Comparison of ENCODE assay signal across 14 cellular contexts in the genomic region with DNA sequence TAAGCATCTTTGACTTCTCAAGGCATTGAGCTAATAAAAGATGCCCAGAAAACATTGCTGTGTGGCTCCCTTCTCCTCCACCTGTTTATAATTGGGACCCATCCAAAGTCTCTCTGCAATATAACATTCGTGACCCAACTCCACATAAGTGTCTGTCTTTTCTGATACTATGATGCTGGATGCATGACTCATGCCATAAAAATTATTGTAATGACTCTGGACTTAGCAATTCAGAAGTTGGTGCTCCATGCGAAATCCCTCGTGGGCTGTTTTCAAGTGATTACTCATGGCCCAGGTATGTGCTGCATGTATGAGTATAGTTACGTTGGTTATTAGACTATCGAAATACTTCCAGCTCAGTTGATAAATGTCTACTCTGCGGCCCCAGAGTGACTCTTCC. TPM values are rescaled to one million over a fixed set of nuclear protein-coding genes. Genes with fewer than 3 reads are reported as not detected.
DNase-seq lines count a peak whose midpoint lies in the region; ATAC-seq, FAIRE-seq and TF ChIP-seq lines count a peak whose summit lies in the region.
"Had no signal": no experiment of that assay in that cellular context is flagged by ENCODE, and none has a peak within 500 bp of the region (broad histone marks: within the 10 kb centered on the region; RNA-seq: fewer than 3 reads in every experiment).

No MANE protein-coding gene starts in this region.

- no peak for TF ChIP-seq POLR2A in K562 (conservative IDR thresholded peaks at IDR 0.05)
- no peak for TF ChIP-seq POLR2A in HepG2 (IDR thresholded peaks at IDR 0.05; ENCODE audit: insufficient read depth in 1 of 2, low read depth in 2 of 2, low read length in 2 of 2)

- intact Hi-C loops in K562 (cut with micrococcal nuclease) (no loop called here), HepG2 (cut with micrococcal nuclease; ENCODE audit: unreplicated experiment) (no loop called here)

- H4K20me1 ChIP-seq in K562 (replicated peaks; ENCODE audit: control insufficient read depth, insufficient read depth, low read length) (no peaks in the 10 kb centered on the region), HepG2 (ENCODE audit: insufficient read depth, low read length) (no peaks in the 10 kb centered on the region)

- H3K4me2 ChIP-seq in K562 (ENCODE audit: insufficient read depth, low read length) (no peak overlapping the region), HepG2 (ENCODE audit: low read depth, low read length) (no peak overlapping the region)

- no TSS peak for BruUV-seq in K562 (replicated peaks; lab: Mats Ljungman, UMichigan)
- no TSS peak for BruUV-seq in HepG2 (replicated peaks; lab: Mats Ljungman, UMichigan)

- CTCF ChIA-PET in AG04449 (lab: Yijun Ruan, JAX) (interaction anchor here (0.9 to 2.7 kb wide), 3 partner anchors 192 to 631 kb away, joined by 3 to 10 read pairs (median 3); no protein-coding TSS in a partner anchor), K562 (lab: Yijun Ruan, JAX; ENCODE audit: low intra/inter-chr PET ratio) (no interaction called here), HepG2 (lab: Yijun Ruan, JAX; ENCODE audit: low intra/inter-chr PET ratio, low total read pairs) (no interaction called here)

- WGBS in K562 (ENCODE audit: insufficient coverage, low coverage, missing lambda C conversion rate) = 0% methylated on average over 6 of the region's 6 CpGs
- WGBS in HepG2 (ENCODE audit: low lambda C conversion rate) = 7% methylated on average over 6 of the region's 6 CpGs

- H3K4me1 ChIP-seq in K562 (replicated peaks in 1 of 2; ENCODE audit: control insufficient read depth in 2 of 2, insufficient read depth in 2 of 2, low read length in 2 of 2) (no peaks in the 10 kb centered on the region), HepG2 (ENCODE audit: insufficient read depth, low read length) (peaks cover 20% of the 10 kb centered on the region)
- H3K4me1 ChIP-seq: right lobe of liver had no signal

- no peaks in the 10 kb centered on the region for H3K9me1 ChIP-seq in K562 (ENCODE audit: control insufficient read depth, insufficient read depth, low read length)

- in situ Hi-C loops in K562 (cut with MboI) = no loop called here
- in situ Hi-C loops in HepG2 (cut with HindIII; ENCODE audit: extremely low pct_ligation_motif_present, low pct_unique_long_range_greater_than_20kb) = no loop called here

- no peaks in the 10 kb centered on the region for H3K9me3 ChIP-seq in K562 (replicated peaks; ENCODE audit: control insufficient read depth, insufficient read depth, low read depth, low read length)
- no peaks in the 10 kb centered on the region for H3K9me3 ChIP-seq in HepG2 (ENCODE audit: low read length)
- H3K9me3 ChIP-seq: right lobe of liver had no signal

- no peak for TF ChIP-seq RAD21 in K562 (CRISPR knock-in tag; conservative IDR thresholded peaks at IDR 0.05 in 1 of 2, IDR thresholded peaks at IDR 0.05 in 1 of 2)
- TF ChIP-seq RAD21 in HepG2 (CRISPR knock-in tag; IDR thresholded peaks at IDR 0.05) = no peak

- DNase-seq in AG04449 (ENCODE audit: low read depth, low spot score) (peak; percentile 98), HT-29 (ENCODE audit: low spot score) (peak; percentile 59), K562 (ENCODE audit: extremely low read depth in 1 of 4, low spot score in 3 of 4) (no peak), HepG2 (ENCODE audit: low spot score) (peak; percentile 37), NCI-H1417 treated with DMSO at 0.1 percent for 48 hours (lab: John Stamatoyannopoulos, UW) (no peak), DMS153 (lab: John Stamatoyannopoulos, UW) (no peak), NCI-H524 (lab: John Stamatoyannopoulos, UW) (no peak)
- DNase-seq: activated CD8-positive, alpha-beta T cell treated with anti-CD3 and anti-CD28 coated beads for 36 hours; KBM-7; OCI-M1 had no signal

- H3K9ac ChIP-seq in K562 (ENCODE audit: insufficient read depth in 1 of 2, low read depth in 2 of 2, low read length in 2 of 2) = no peak overlapping the region
- H3K9ac ChIP-seq in HepG2 (ENCODE audit: insufficient read depth, low read depth, low read length) = no peak overlapping the region

- ATAC-seq in K562 (no peak), HepG2 (no peak), HG02981 (IDR thresholded peaks at IDR 0.05; ENCODE audit: unreplicated experiment) (no peak)
- ATAC-seq: activated CD8-positive, alpha-beta T cell treated with anti-CD3 and anti-CD28 coated beads for 36 hours; stimulated activated memory B cell treated with anti-CD40 and anti-IgM and Interleukin-4, amounts not matched to agents 10 μg/mL and 1 μg/mL and 100 μg/mL, for 72 hours had no signal

- TF ChIP-seq CTCF in AG04449 (IDR thresholded peaks at IDR 0.05; ENCODE audit: insufficient read depth, low read length, missing control alignments) (no peak), K562 (IDR thresholded peaks at IDR 0.05 in 2 of 3, conservative IDR thresholded peaks at IDR 0.05 in 1 of 3; ENCODE audit: insufficient read depth in 2 of 3, low read depth in 1 of 3, low read length in 3 of 3) (no peak), HepG2 (CRISPR knock-in tag; IDR thresholded peaks at IDR 0.05) (no peak)

- POLR2A ChIA-PET in AG04449 (lab: Yijun Ruan, JAX) = interaction anchor here (1.2 kb wide), 1 partner anchor 11 kb away, joined by 3 read pairs; no protein-coding TSS in a partner anchor
- POLR2A ChIA-PET in K562 (lab: Yijun Ruan, JAX) = interaction anchor here (0.8 kb wide), 1 partner anchor 10 kb away, joined by 4 read pairs; no protein-coding TSS in a partner anchor
- POLR2A ChIA-PET in HepG2 (lab: Yijun Ruan, JAX) = interaction anchor here (1.1 kb wide), 1 partner anchor 32 kb away, joined by 3 read pairs; no protein-coding TSS in a partner anchor

- H3K27me3 ChIP-seq in K562 (ENCODE audit: control insufficient read depth in 2 of 2, insufficient read depth in 2 of 2, low read length in 2 of 2) = peaks cover 16 to 33% of the 10 kb centered on the region in 2 experiments
- peaks cover 0 to 11% of the 10 kb centered on the region in 2 experiments; a peak in 1 of 5 replicates for H3K27me3 ChIP-seq in HepG2 (ENCODE audit: control insufficient read depth in 1 of 2, insufficient read depth in 2 of 2, low read length in 2 of 2)
- H3K27me3 ChIP-seq: right lobe of liver had no signal

- FAIRE-seq in K562 (lab: Jason Lieb, UNC) = peak; percentile 26
- FAIRE-seq in HepG2 (lab: Jason Lieb, UNC) = no peak

- H3K4me3 ChIP-seq in AG04449 (ENCODE audit: low read depth, low read length) (no peak overlapping the region), K562 (no peak overlapping the region), HepG2 (replicated peaks in 1 of 3; ENCODE audit: insufficient read depth in 1 of 3, low read depth in 2 of 3, low read length in 3 of 3) (no peak overlapping the region)
- H3K4me3 ChIP-seq: cardiac muscle cell, right lobe of liver had no signal

- H3K79me2 ChIP-seq in K562 (ENCODE audit: control insufficient read depth, insufficient read depth, low read length) = no peaks in the 10 kb centered on the region
- no peaks in the 10 kb centered on the region for H3K79me2 ChIP-seq in HepG2 (ENCODE audit: insufficient read depth, low read length)

- H3K36me3 ChIP-seq in K562 (ENCODE audit: control insufficient read depth, insufficient read depth, low read length) (no peaks in the 10 kb centered on the region), HepG2 (replicated peaks in 1 of 2; ENCODE audit: control insufficient read depth in 1 of 2, insufficient read depth in 2 of 2, low read length in 2 of 2) (no peaks in the 10 kb centered on the region)
- H3K36me3 ChIP-seq: cardiac muscle cell, right lobe of liver had no signal

- H2AFZ ChIP-seq in K562 (ENCODE audit: low read depth, low read length) = no peak overlapping the region
- no peak overlapping the region for H2AFZ ChIP-seq in HepG2 (ENCODE audit: low read length)

- no peak overlapping the region for H3K27ac ChIP-seq in K562 (ENCODE audit: extremely low read depth, low read depth, low read length)
- no peak overlapping the region for H3K27ac ChIP-seq in HepG2 (ENCODE audit: extremely low read length, insufficient read depth, low read length)
- H3K27ac ChIP-seq: cardiac muscle cell, right lobe of liver had no signal

- TF ChIP-seq EP300 in K562 (IDR thresholded peaks at IDR 0.05; ENCODE audit: low read length) (no peak), HepG2 (IDR thresholded peaks at IDR 0.05; ENCODE audit: low read depth in 2 of 2, low read length in 2 of 2) (no peak), HepG2 (CRISPR knock-in tag; IDR thresholded peaks at IDR 0.05; ENCODE audit: borderline replicate concordance) (no peak)

RNA-seq across cellular contexts. Expression of a gene that starts 11.7 kb away (rescaled TPM):
- 6.1 and 7.5 TPM in 2 replicates for total RNA-seq in HT-29 (2014; rRNA removed; shearing (Covaris generic))
- total RNA-seq in K562 (2011; cell fraction: chromatin; rRNA removed; ENCODE audit: low replicate concordance) = 0.53 and 1.1 TPM in 2 replicates
- total RNA-seq in K562 (2011; cell fraction: nucleolus; rRNA removed) = 1.4 and 2.8 TPM in 2 replicates
- total RNA-seq in K562 (2011; cell fraction: nucleoplasm; rRNA removed) = 0.61 and 1.0 TPM in 2 replicates
- total RNA-seq in K562 (2014; rRNA removed) (2.0 and 2.9 TPM in 2 replicates), K562 (2014; rRNA removed; fragmentation: Illumina TruSeq; extraction: Trizol) (1.2 TPM in 2 replicates), K562 (2015; rRNA removed; fragmentation: Illumina TruSeq; extraction: Trizol) (0.72 and 1.1 TPM in 2 replicates), K562 (2021) (2.7 and 3.7 TPM in 2 replicates), HepG2 (2016; rRNA removed; fragmentation: Illumina TruSeq; extraction: Trizol) (0.44 and 0.82 TPM in 2 replicates)
- polyA plus RNA-seq in K562 (2011; rRNA removed) (0.22 and 0.95 TPM in 2 replicates), K562 (2014; fragmentation: Illumina TruSeq; extraction: Trizol) (0.64 and 0.66 TPM in 2 replicates), K562 (2014; fragmentation: Nextera tagmentation; extraction: Ambion mirVana) (under 1 TPM; 0.10 to 0.38 TPM), K562 (2014; rRNA removed) (0.58 and 0.84 TPM in 2 replicates), HepG2 (2011; rRNA removed) (0.10 and 0.40 TPM in 2 replicates)
- polyA plus RNA-seq in K562 (2011; cell fraction: cytosol; rRNA removed) = 0.19 and 2.6 TPM in 2 replicates
- 0.39 and 2.5 TPM in 2 replicates for polyA plus RNA-seq in K562 (2011; cell fraction: nucleus; rRNA removed)
- polyA plus RNA-seq in K562 (2012) = 0.58 and 2.0 TPM in 2 replicates
- 0.09 and 0.32 TPM in 2 replicates for polyA minus RNA-seq in K562 (2011; rRNA and poly(A)+ RNA removed)
- 0.82 and 1.4 TPM in 2 replicates for polyA minus RNA-seq in K562 (2011; cell fraction: cytosol; rRNA and poly(A)+ RNA removed)
- polyA minus RNA-seq in K562 (2011; cell fraction: nucleus; rRNA and poly(A)+ RNA removed) = 0.67 and 1.8 TPM in 2 replicates
- 0.10 and 0.26 TPM in 2 replicates for total RNA-seq in HepG2 (2016; cell fraction: cytosol; rRNA removed; fragmentation: Illumina TruSeq; extraction: Trizol; ENCODE audit: low read depth)
- total RNA-seq in HepG2 (2016; cell fraction: insoluble cytoplasmic fraction; rRNA removed; fragmentation: Illumina TruSeq; extraction: Trizol) = 0.42 and 0.91 TPM in 2 replicates
- total RNA-seq in HepG2 (2016; cell fraction: membrane; rRNA removed; fragmentation: Illumina TruSeq; extraction: Trizol) = 0.37 and 0.38 TPM in 2 replicates
- total RNA-seq in HepG2 (2016; cell fraction: nucleus; rRNA removed; fragmentation: Illumina TruSeq; extraction: Trizol) = 0.53 and 0.71 TPM in 2 replicates
- 0.19 and 0.25 TPM in 2 replicates for polyA plus RNA-seq in HepG2 (2011; cell fraction: cytosol; rRNA removed)
- polyA plus RNA-seq in HepG2 (2011; cell fraction: nucleus; rRNA removed) = 0.36 and 0.39 TPM in 2 replicates
- 0.11 and 0.40 TPM in 2 replicates for polyA plus RNA-seq in HepG2 (2012)
- 0.05 TPM in 1 of 2 replicates, not detected in the other for polyA plus RNA-seq in HepG2 (2016; cell fraction: cytosol; fragmentation: Illumina TruSeq; extraction: Trizol; ENCODE audit: low read depth)
- polyA plus RNA-seq in HepG2 (2016; cell fraction: insoluble cytoplasmic fraction; fragmentation: Illumina TruSeq; extraction: Trizol; ENCODE audit: low read depth) = 0.43 and 0.65 TPM in 2 replicates
- polyA plus RNA-seq in HepG2 (2016; cell fraction: membrane; fragmentation: Illumina TruSeq; extraction: Trizol; ENCODE audit: low read depth) = 0.24 and 0.30 TPM in 2 replicates
- 0.75 and 1.6 TPM in 2 replicates for polyA plus RNA-seq in HepG2 (2016; cell fraction: nucleus; fragmentation: Illumina TruSeq; extraction: Trizol; ENCODE audit: insufficient read depth, low read depth)
- 0.38 and 4.6 TPM in 2 replicates for polyA minus RNA-seq in HepG2 (2011; rRNA and poly(A)+ RNA removed; ENCODE audit: low replicate concordance)
- 0.44 TPM in 1 of 2 replicates, not detected in the other for polyA minus RNA-seq in HepG2 (2011; cell fraction: cytosol; rRNA and poly(A)+ RNA removed)
- 0.25 and 0.26 TPM in 2 replicates for polyA minus RNA-seq in HepG2 (2011; cell fraction: nucleus; rRNA and poly(A)+ RNA removed)

RNA-seq across cellular contexts. Expression of a gene that starts 32.7 kb away (rescaled TPM):
- total RNA-seq in HT-29 (2014; rRNA removed; shearing (Covaris generic)) = 32.2 and 58.2 TPM in 2 replicates
- total RNA-seq in K562 (2011; cell fraction: chromatin; rRNA removed; ENCODE audit: low replicate concordance) = 15.0 and 29.3 TPM in 2 replicates
- 4.5 and 8.6 TPM in 2 replicates for total RNA-seq in K562 (2011; cell fraction: nucleolus; rRNA removed)
- 12.8 and 26.0 TPM in 2 replicates for total RNA-seq in K562 (2011; cell fraction: nucleoplasm; rRNA removed)
- total RNA-seq in K562 (2014; rRNA removed) (20.7 and 37.0 TPM in 2 replicates), K562 (2014; rRNA removed; fragmentation: Illumina TruSeq; extraction: Trizol) (38.0 and 40.3 TPM in 2 replicates), K562 (2015; rRNA removed; fragmentation: Illumina TruSeq; extraction: Trizol) (30.3 and 31.9 TPM in 2 replicates), K562 (2021) (52.3 and 62.5 TPM in 2 replicates), HepG2 (2016; rRNA removed; fragmentation: Illumina TruSeq; extraction: Trizol) (22.7 and 25.6 TPM in 2 replicates)
- polyA plus RNA-seq in K562 (2011; rRNA removed) (101 and 105 TPM in 2 replicates), K562 (2014; fragmentation: Illumina TruSeq; extraction: Trizol) (79.0 and 89.1 TPM in 2 replicates), K562 (2014; fragmentation: Nextera tagmentation; extraction: Ambion mirVana) (10 to 100 TPM in 1 of 2 experiments, 1 to 10 TPM in 1; 8.3 to 12.1 TPM), K562 (2014; rRNA removed) (20.9 and 37.2 TPM in 2 replicates), HepG2 (2011; rRNA removed) (50.3 and 51.3 TPM in 2 replicates)
- 33.2 and 61.8 TPM in 2 replicates for polyA plus RNA-seq in K562 (2011; cell fraction: cytosol; rRNA removed)
- 96.2 and 126 TPM in 2 replicates for polyA plus RNA-seq in K562 (2011; cell fraction: nucleus; rRNA removed)
- polyA plus RNA-seq in K562 (2012) = 36.5 and 64.3 TPM in 2 replicates
- 136 and 153 TPM in 2 replicates for polyA minus RNA-seq in K562 (2011; rRNA and poly(A)+ RNA removed)
- polyA minus RNA-seq in K562 (2011; cell fraction: cytosol; rRNA and poly(A)+ RNA removed) = 42.9 and 45.3 TPM in 2 replicates
- 9.0 and 16.4 TPM in 2 replicates for polyA minus RNA-seq in K562 (2011; cell fraction: nucleus; rRNA and poly(A)+ RNA removed)
- total RNA-seq in HepG2 (2016; cell fraction: cytosol; rRNA removed; fragmentation: Illumina TruSeq; extraction: Trizol; ENCODE audit: low read depth) = 1.0 and 1.4 TPM in 2 replicates
- total RNA-seq in HepG2 (2016; cell fraction: insoluble cytoplasmic fraction; rRNA removed; fragmentation: Illumina TruSeq; extraction: Trizol) = 20.8 and 25.6 TPM in 2 replicates
- total RNA-seq in HepG2 (2016; cell fraction: membrane; rRNA removed; fragmentation: Illumina TruSeq; extraction: Trizol) = 5.2 and 7.4 TPM in 2 replicates
- total RNA-seq in HepG2 (2016; cell fraction: nucleus; rRNA removed; fragmentation: Illumina TruSeq; extraction: Trizol) = 14.3 and 15.2 TPM in 2 replicates
- polyA plus RNA-seq in HepG2 (2011; cell fraction: cytosol; rRNA removed) = 24.6 and 38.2 TPM in 2 replicates
- polyA plus RNA-seq in HepG2 (2011; cell fraction: nucleus; rRNA removed) = 51.2 and 70.4 TPM in 2 replicates
- polyA plus RNA-seq in HepG2 (2012) = 34.4 and 35.4 TPM in 2 replicates
- polyA plus RNA-seq in HepG2 (2016; cell fraction: cytosol; fragmentation: Illumina TruSeq; extraction: Trizol; ENCODE audit: low read depth) = 2.4 and 2.5 TPM in 2 replicates
- 24.9 and 32.9 TPM in 2 replicates for polyA plus RNA-seq in HepG2 (2016; cell fraction: insoluble cytoplasmic fraction; fragmentation: Illumina TruSeq; extraction: Trizol; ENCODE audit: low read depth)
- 7.1 and 7.9 TPM in 2 replicates for polyA plus RNA-seq in HepG2 (2016; cell fraction: membrane; fragmentation: Illumina TruSeq; extraction: Trizol; ENCODE audit: low read depth)
- 20.8 and 29.6 TPM in 2 replicates for polyA plus RNA-seq in HepG2 (2016; cell fraction: nucleus; fragmentation: Illumina TruSeq; extraction: Trizol; ENCODE audit: insufficient read depth, low read depth)
- 53.2 and 117 TPM in 2 replicates for polyA minus RNA-seq in HepG2 (2011; rRNA and poly(A)+ RNA removed; ENCODE audit: low replicate concordance)
- 26.8 and 39.3 TPM in 2 replicates for polyA minus RNA-seq in HepG2 (2011; cell fraction: cytosol; rRNA and poly(A)+ RNA removed)
- 23.8 and 32.2 TPM in 2 replicates for polyA minus RNA-seq in HepG2 (2011; cell fraction: nucleus; rRNA and poly(A)+ RNA removed)

Comparison
In these comparisons a context has a peak if more than half of its experiments do, and no peak if none do; other contexts are left out.
1. DNase-seq: peak in AG04449 (single experiment), HT-29 (single experiment) and HepG2 (single experiment); none in K562 (0 of 4), NCI-H1417 treated with DMSO at 0.1 percent for 48 hours (single experiment), DMS153 (single experiment) and NCI-H524 (0 of 2).